ENCODE assay signal across 11 cellular contexts in the genomic region with DNA sequence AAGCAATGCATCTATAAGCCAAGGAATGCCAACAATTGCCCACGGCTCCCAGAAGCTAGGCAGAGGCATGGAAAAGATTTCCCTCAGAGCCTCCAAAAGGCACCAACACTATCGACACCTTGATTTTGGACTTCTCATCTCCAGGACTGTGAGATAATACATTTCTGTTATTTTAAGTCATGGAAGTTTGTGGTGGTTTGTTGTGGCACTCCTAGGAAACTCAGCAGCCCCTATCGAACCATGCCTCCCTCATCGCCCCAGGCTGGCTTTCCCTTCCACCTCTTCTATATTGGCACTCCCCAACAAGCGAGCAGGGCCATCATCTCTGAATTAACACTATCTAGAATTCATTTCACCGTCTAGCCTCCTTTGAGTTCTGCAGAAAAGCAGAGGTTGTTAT. TPM values are rescaled to one million over a fixed set of nuclear protein-coding genes. Genes with fewer than 3 reads are reported as not detected.
"Had no signal": no experiment of that assay in that cellular context is flagged by ENCODE, and none has a peak within 500 bp of the region (broad histone marks: within the 10 kb centered on the region; RNA-seq: fewer than 3 reads in every experiment).

No MANE protein-coding gene starts in this region.

- ATAC-seq: GM23338, HCT116 had no signal

- H2AFZ ChIP-seq: GM23248, GM23338 had no signal

- H3K27ac ChIP-seq: GM23248 had no signal

- H3K4me1 ChIP-seq: HAP-1 had no signal

- H3K4me2 ChIP-seq: GM23338 had no signal

- DNase-seq: GM23248, GOT3, H7, H9, HCEC 1CT, HFFc6 had no signal

- H3K9ac ChIP-seq: GM23248 had no signal

- H3K4me3 ChIP-seq: GM23248, GM23338, HAP-1 had no signal

- FAIRE-seq: H1, H54 had no signal

- H3K36me3 ChIP-seq: HAP-1 had no signal

- H3K9me3 ChIP-seq: HAP-1 had no signal

RNA-seq across cellular contexts. Expression of gene TAS2R1, which starts 33.7 kb away (rescaled TPM):
- polyA plus RNA-seq: GM23248, H1 had no signal
